In genomic region chr7:12554848-12555247, GRCh38 we compare ENCODE assay signal across 29 cellular contexts. TPM values are rescaled to one million over a fixed set of nuclear protein-coding genes. Genes with fewer than 3 reads are reported as not detected.
"Had no signal": no experiment of that assay in that cellular context is flagged by ENCODE, and none has a peak within 500 bp of the region (broad histone marks: within the 10 kb centered on the region; RNA-seq: fewer than 3 reads in every experiment).

No MANE protein-coding gene starts in this region.

- H3K9me3 ChIP-seq: gastrocnemius medialis, mucosa of descending colon, suprapubic skin, transverse colon, vagina had no signal

- H3K79me2 ChIP-seq: parathyroid adenoma had no signal

- H3K27me3 Mint-ChIP-seq: natural killer cell treated with Interleukin-12 subunit alpha and Interleukin-12 subunit beta and Interleukin-15 and Interleukin-18, amount 100 ng/mL, for 72 hours; progenitor cell of endocrine pancreas; stimulated activated naive CD8-positive, alpha-beta T cell treated with anti-CD3 and anti-CD28 coated beads, Interleukin-15, amount 100 ng/mL, for 72 hours had no signal

- H3K4me3 Mint-ChIP-seq: memory B cell; mesothelial cell of epicardium; naive B cell; natural killer cell treated with Interleukin-12 subunit alpha and Interleukin-12 subunit beta and Interleukin-15 and Interleukin-18, amount 100 ng/mL, for 72 hours; neural progenitor cell; stimulated activated naive CD8-positive, alpha-beta T cell treated with anti-CD3 and anti-CD28 coated beads, Interleukin-15, amount 100 ng/mL, for 72 hours had no signal

- H3K4me3 ChIP-seq: dorsolateral prefrontal cortex, gastrocnemius medialis, lung, mucosa of descending colon, neural progenitor cell, smooth muscle cell, suprapubic skin, transverse colon, vagina had no signal

- H3K36me3 ChIP-seq: gastrocnemius medialis, neural progenitor cell, suprapubic skin, transverse colon, vagina had no signal

- H3K27me3 ChIP-seq: dorsolateral prefrontal cortex, gastrocnemius medialis, neural progenitor cell, suprapubic skin, transverse colon, vagina had no signal

- H3K4me1 ChIP-seq: gastrocnemius medialis, neural progenitor cell, parathyroid adenoma, suprapubic skin, transverse colon, vagina had no signal

- H3K27ac ChIP-seq: dorsolateral prefrontal cortex, epithelial cell of prostate, gastrocnemius medialis, neural progenitor cell, parathyroid adenoma, suprapubic skin, transverse colon, vagina had no signal

- H3K27ac Mint-ChIP-seq: memory B cell; mesothelial cell of epicardium; naive B cell; natural killer cell treated with Interleukin-12 subunit alpha and Interleukin-12 subunit beta and Interleukin-15 and Interleukin-18, amount 100 ng/mL, for 72 hours; neural progenitor cell; progenitor cell of endocrine pancreas; stimulated activated naive CD8-positive, alpha-beta T cell treated with anti-CD3 and anti-CD28 coated beads, Interleukin-15, amount 100 ng/mL, for 72 hours had no signal

- H3K9me3 Mint-ChIP-seq: stimulated activated naive CD8-positive, alpha-beta T cell treated with anti-CD3 and anti-CD28 coated beads, Interleukin-15, amount 100 ng/mL, for 72 hours had no signal

- DNase-seq: dorsolateral prefrontal cortex; effector CD4-positive, alpha-beta T cell; foreskin fibroblast; gastrocnemius medialis; head of caudate nucleus; kidney; mucosa of descending colon; naive B cell; stimulated activated CD4-positive, alpha-beta T cell treated with anti-CD3 and anti-CD28 coated beads, Interleukin-12 subunit alpha, Interleukin-12 subunit beta, amount 100 ng/mL, for 4 hours; stimulated activated CD4-positive, alpha-beta T cell treated with anti-CD3 and anti-CD28 coated beads, Interleukin-1b, Interleukin-23, amount 100 ng/mL, for 48 hours; stimulated activated CD4-positive, alpha-beta T cell treated with anti-CD3 and anti-CD28 coated beads, Interleukin-4, amount 100 ng/mL, for 1 hour; stimulated activated CD8-positive, alpha-beta memory T cell treated with anti-CD3 and anti-CD28 coated beads, Interleukin-4, amount 100 ng/mL, for 48 hours; stimulated activated naive CD4-positive, alpha-beta T cell; stimulated activated naive CD8-positive, alpha-beta T cell treated with anti-CD3 and anti-CD28 coated beads, Interleukin-15, amount 100 ng/mL, for 72 hours; transverse colon had no signal

- ATAC-seq: esophagus mucosa; gastrocnemius medialis; left lobe of liver; mucosa of descending colon; natural killer cell treated with Interleukin-12 subunit alpha and Interleukin-12 subunit beta and Interleukin-15 and Interleukin-18, amount 100 ng/mL, for 72 hours; sciatic nerve; stimulated activated naive CD8-positive, alpha-beta T cell treated with anti-CD3 and anti-CD28 coated beads, Interleukin-15, amount 100 ng/mL, for 72 hours had no signal

- H2AFZ ChIP-seq: neural progenitor cell, parathyroid adenoma had no signal

- H3K9ac ChIP-seq: neural progenitor cell, parathyroid adenoma had no signal

- H3K4me2 ChIP-seq: neural progenitor cell, smooth muscle cell had no signal

- H3K36me3 Mint-ChIP-seq: memory B cell; natural killer cell treated with Interleukin-12 subunit alpha and Interleukin-12 subunit beta and Interleukin-15 and Interleukin-18, amount 100 ng/mL, for 72 hours; neural progenitor cell had no signal

- H3K4me1 Mint-ChIP-seq: memory B cell; naive B cell; neural progenitor cell; stimulated activated naive CD8-positive, alpha-beta T cell treated with anti-CD3 and anti-CD28 coated beads, Interleukin-15, amount 100 ng/mL, for 72 hours had no signal

RNA-seq across cellular contexts. Expression of gene SCIN, which starts 15.7 kb away (rescaled TPM):
- total RNA-seq: natural killer cell treated with Interleukin-12 subunit alpha and Interleukin-12 subunit beta and Interleukin-15 and Interleukin-18, amount 100 ng/mL, for 72 hours had no signal
